1 cellular context compared by ENCODE assay signal in the genomic region with DNA sequence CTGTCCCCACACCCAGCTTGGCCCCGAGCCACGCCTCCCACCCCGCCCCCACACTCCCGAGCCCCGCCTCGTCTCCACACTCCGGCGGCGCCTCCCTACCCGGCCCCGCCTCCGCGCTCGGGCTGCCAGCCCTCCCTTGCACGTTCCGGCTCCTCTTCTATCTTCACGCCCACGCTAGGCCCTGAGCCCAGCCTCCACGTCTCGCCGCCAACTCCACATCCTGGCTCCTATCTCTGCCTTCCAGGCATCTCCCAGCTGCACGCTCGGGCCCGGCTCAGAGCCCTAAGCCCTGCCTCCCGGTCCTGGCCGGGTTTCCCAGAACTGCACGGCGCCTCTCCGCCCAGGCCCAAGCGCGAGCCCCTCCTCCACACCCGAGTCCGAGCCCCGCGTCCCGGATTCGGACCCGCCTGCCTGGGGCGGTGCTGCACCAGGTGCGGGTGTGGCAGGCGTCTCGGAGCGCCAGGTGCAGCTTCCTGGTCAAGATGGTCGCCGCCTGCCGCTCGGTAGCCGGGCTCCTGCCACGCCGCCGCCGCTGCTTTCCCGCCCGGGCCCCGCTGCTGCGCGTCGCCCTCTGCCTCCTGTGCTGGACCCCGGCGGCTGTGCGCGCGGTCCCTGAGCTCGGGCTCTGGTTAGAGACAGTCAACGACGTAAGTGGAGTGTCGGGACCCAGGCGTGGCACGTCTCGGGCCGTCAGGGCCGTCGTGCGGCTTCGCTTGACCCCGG.
TF ChIP-seq lines count a peak whose summit lies in the region.

A gene with protein sequence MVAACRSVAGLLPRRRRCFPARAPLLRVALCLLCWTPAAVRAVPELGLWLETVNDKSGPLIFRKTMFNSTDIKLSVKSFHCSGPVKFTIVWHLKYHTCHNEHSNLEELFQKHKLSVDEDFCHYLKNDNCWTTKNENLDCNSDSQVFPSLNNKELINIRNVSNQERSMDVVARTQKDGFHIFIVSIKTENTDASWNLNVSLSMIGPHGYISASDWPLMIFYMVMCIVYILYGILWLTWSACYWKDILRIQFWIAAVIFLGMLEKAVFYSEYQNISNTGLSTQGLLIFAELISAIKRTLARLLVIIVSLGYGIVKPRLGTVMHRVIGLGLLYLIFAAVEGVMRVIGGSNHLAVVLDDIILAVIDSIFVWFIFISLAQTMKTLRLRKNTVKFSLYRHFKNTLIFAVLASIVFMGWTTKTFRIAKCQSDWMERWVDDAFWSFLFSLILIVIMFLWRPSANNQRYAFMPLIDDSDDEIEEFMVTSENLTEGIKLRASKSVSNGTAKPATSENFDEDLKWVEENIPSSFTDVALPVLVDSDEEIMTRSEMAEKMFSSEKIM (plus strand): TSS at position 160 of the 723 bp plus-strand sequence. CDS start 323 bp downstream, at position 483.

TF ChIP-seq in HepG2, 621 proteins besides CTCF, POLR2A, EP300 and RAD21 (continued from another document and continues in another):
- TF ChIP-seq, protein P1, sequence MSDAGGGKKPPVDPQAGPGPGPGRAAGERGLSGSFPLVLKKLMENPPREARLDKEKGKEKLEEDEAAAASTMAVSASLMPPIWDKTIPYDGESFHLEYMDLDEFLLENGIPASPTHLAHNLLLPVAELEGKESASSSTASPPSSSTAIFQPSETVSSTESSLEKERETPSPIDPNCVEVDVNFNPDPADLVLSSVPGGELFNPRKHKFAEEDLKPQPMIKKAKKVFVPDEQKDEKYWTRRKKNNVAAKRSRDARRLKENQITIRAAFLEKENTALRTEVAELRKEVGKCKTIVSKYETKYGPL (CRISPR knock-in tag; IDR thresholded peaks at IDR 0.05): 0 out of 2 replicates have a peak, but pooled peaks have one; percentile 72
- TF ChIP-seq NONO (IDR thresholded peaks at IDR 0.05): no peak
- TF ChIP-seq NONO (CRISPR knock-in tag; conservative IDR thresholded peaks at IDR 0.05): no peak; the same call in none of the 2 replicates
- no peak; the same call in 1 of the 2 replicates for TF ChIP-seq ZNF556 (CRISPR knock-in tag; IDR thresholded peaks at IDR 0.05; ENCODE audit: borderline replicate concordance)
- TF ChIP-seq ELF4 (CRISPR knock-in tag; IDR thresholded peaks at IDR 0.05; ENCODE audit: borderline replicate concordance): no peak
- no peak for TF ChIP-seq ADNP (CRISPR knock-in tag; IDR thresholded peaks at IDR 0.05)
- TF ChIP-seq, protein P2, sequence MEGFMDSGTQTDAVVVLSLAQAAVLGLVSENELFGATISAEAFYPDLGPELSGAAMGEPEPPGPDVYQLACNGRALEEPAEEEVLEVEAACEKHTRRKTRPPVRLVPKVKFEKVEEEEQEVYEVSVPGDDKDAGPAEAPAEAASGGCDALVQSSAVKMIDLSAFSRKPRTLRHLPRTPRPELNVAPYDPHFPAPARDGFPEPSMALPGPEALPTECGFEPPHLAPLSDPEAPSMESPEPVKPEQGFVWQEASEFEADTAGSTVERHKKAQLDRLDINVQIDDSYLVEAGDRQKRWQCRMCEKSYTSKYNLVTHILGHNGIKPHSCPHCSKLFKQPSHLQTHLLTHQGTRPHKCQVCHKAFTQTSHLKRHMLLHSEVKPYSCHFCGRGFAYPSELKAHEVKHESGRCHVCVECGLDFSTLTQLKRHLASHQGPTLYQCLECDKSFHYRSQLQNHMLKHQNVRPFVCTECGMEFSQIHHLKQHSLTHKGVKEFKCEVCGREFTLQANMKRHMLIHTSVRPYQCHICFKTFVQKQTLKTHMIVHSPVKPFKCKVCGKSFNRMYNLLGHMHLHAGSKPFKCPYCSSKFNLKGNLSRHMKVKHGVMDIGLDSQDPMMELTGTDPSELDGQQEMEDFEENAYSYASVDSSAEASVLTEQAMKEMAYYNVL (CRISPR knock-in tag; IDR thresholded peaks at IDR 0.05; ENCODE audit: borderline replicate concordance): peak; percentile 40; the same call in 1 of the 2 replicates
- no peak for TF ChIP-seq SCMH1 (CRISPR knock-in tag; IDR thresholded peaks at IDR 0.05; ENCODE audit: borderline replicate concordance)
- TF ChIP-seq NFE2L1 (CRISPR knock-in tag; IDR thresholded peaks at IDR 0.05; ENCODE audit: borderline replicate concordance): no peak
- TF ChIP-seq MEIS2 (CRISPR knock-in tag; IDR thresholded peaks at IDR 0.05): peak; percentile 73; the same call in 1 of the 2 replicates
- peak; percentile 82; the same call in 1 of the 2 replicates for TF ChIP-seq MLLT10 (CRISPR knock-in tag; IDR thresholded peaks at IDR 0.05)
- TF ChIP-seq, protein P3, sequence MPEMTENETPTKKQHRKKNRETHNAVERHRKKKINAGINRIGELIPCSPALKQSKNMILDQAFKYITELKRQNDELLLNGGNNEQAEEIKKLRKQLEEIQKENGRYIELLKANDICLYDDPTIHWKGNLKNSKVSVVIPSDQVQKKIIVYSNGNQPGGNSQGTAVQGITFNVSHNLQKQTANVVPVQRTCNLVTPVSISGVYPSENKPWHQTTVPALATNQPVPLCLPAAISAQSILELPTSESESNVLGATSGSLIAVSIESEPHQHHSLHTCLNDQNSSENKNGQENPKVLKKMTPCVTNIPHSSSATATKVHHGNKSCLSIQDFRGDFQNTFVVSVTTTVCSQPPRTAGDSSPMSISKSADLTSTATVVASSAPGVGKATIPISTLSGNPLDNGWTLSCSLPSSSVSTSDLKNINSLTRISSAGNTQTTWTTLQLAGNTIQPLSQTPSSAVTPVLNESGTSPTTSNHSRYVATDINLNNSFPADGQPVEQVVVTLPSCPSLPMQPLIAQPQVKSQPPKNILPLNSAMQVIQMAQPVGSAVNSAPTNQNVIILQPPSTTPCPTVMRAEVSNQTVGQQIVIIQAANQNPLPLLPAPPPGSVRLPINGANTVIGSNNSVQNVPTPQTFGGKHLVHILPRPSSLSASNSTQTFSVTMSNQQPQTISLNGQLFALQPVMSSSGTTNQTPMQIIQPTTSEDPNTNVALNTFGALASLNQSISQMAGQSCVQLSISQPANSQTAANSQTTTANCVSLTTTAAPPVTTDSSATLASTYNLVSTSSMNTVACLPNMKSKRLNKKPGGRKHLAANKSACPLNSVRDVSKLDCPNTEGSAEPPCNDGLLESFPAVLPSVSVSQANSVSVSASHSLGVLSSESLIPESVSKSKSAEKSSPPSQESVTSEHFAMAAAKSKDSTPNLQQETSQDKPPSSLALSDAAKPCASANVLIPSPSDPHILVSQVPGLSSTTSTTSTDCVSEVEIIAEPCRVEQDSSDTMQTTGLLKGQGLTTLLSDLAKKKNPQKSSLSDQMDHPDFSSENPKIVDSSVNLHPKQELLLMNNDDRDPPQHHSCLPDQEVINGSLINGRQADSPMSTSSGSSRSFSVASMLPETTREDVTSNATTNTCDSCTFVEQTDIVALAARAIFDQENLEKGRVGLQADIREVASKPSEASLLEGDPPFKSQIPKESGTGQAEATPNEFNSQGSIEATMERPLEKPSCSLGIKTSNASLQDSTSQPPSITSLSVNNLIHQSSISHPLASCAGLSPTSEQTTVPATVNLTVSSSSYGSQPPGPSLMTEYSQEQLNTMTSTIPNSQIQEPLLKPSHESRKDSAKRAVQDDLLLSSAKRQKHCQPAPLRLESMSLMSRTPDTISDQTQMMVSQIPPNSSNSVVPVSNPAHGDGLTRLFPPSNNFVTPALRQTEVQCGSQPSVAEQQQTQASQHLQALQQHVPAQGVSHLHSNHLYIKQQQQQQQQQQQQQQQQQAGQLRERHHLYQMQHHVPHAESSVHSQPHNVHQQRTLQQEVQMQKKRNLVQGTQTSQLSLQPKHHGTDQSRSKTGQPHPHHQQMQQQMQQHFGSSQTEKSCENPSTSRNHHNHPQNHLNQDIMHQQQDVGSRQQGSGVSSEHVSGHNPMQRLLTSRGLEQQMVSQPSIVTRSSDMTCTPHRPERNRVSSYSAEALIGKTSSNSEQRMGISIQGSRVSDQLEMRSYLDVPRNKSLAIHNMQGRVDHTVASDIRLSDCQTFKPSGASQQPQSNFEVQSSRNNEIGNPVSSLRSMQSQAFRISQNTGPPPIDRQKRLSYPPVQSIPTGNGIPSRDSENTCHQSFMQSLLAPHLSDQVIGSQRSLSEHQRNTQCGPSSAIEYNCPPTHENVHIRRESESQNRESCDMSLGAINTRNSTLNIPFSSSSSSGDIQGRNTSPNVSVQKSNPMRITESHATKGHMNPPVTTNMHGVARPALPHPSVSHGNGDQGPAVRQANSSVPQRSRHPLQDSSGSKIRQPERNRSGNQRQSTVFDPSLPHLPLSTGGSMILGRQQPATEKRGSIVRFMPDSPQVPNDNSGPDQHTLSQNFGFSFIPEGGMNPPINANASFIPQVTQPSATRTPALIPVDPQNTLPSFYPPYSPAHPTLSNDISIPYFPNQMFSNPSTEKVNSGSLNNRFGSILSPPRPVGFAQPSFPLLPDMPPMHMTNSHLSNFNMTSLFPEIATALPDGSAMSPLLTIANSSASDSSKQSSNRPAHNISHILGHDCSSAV (CRISPR knock-in tag; IDR thresholded peaks at IDR 0.05; ENCODE audit: borderline replicate concordance): no peak
- peak; percentile 80; the same call in 1 of the 2 replicates for TF ChIP-seq ZNF543 (CRISPR knock-in tag; IDR thresholded peaks at IDR 0.05)
- TF ChIP-seq, protein P4, sequence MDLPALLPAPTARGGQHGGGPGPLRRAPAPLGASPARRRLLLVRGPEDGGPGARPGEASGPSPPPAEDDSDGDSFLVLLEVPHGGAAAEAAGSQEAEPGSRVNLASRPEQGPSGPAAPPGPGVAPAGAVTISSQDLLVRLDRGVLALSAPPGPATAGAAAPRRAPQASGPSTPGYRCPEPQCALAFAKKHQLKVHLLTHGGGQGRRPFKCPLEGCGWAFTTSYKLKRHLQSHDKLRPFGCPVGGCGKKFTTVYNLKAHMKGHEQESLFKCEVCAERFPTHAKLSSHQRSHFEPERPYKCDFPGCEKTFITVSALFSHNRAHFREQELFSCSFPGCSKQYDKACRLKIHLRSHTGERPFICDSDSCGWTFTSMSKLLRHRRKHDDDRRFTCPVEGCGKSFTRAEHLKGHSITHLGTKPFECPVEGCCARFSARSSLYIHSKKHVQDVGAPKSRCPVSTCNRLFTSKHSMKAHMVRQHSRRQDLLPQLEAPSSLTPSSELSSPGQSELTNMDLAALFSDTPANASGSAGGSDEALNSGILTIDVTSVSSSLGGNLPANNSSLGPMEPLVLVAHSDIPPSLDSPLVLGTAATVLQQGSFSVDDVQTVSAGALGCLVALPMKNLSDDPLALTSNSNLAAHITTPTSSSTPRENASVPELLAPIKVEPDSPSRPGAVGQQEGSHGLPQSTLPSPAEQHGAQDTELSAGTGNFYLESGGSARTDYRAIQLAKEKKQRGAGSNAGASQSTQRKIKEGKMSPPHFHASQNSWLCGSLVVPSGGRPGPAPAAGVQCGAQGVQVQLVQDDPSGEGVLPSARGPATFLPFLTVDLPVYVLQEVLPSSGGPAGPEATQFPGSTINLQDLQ (CRISPR knock-in tag; IDR thresholded peaks at IDR 0.05): no peak
- peak; percentile 95 for TF ChIP-seq RBFOX2 (IDR thresholded peaks at IDR 0.05; ENCODE audit: low read depth, low read length)
- no peak for TF ChIP-seq SMC3 (IDR thresholded peaks at IDR 0.05; ENCODE audit: low read length)
- peak; percentile 96; the same call in 1 of the 2 replicates for TF ChIP-seq ZNF703 (CRISPR knock-in tag; IDR thresholded peaks at IDR 0.05; ENCODE audit: borderline replicate concordance)
- TF ChIP-seq ZNF496 (CRISPR knock-in tag; IDR thresholded peaks at IDR 0.05; ENCODE audit: insufficient replicate concordance): no peak
- TF ChIP-seq ZFP82 (CRISPR knock-in tag; IDR thresholded peaks at IDR 0.05; ENCODE audit: borderline replicate concordance): no peak; the same call in 1 of the 2 replicates
- TF ChIP-seq, protein P5, sequence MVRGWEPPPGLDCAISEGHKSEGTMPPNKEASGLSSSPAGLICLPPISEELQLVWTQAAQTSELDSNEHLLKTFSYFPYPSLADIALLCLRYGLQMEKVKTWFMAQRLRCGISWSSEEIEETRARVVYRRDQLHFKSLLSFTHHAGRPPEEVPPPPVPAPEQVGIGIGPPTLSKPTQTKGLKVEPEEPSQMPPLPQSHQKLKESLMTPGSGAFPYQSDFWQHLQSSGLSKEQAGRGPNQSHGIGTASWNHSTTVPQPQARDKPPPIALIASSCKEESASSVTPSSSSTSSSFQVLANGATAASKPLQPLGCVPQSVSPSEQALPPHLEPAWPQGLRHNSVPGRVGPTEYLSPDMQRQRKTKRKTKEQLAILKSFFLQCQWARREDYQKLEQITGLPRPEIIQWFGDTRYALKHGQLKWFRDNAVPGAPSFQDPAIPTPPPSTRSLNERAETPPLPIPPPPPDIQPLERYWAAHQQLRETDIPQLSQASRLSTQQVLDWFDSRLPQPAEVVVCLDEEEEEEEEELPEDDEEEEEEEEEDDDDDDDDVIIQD (CRISPR knock-in tag; IDR thresholded peaks at IDR 0.05; ENCODE audit: low read depth): no peak
- TF ChIP-seq ZNF20 (CRISPR knock-in tag; IDR thresholded peaks at IDR 0.05): no peak
- TF ChIP-seq CHD4 (IDR thresholded peaks at IDR 0.05; ENCODE audit: borderline replicate concordance, low read length): no peak
- TF ChIP-seq, protein P6, sequence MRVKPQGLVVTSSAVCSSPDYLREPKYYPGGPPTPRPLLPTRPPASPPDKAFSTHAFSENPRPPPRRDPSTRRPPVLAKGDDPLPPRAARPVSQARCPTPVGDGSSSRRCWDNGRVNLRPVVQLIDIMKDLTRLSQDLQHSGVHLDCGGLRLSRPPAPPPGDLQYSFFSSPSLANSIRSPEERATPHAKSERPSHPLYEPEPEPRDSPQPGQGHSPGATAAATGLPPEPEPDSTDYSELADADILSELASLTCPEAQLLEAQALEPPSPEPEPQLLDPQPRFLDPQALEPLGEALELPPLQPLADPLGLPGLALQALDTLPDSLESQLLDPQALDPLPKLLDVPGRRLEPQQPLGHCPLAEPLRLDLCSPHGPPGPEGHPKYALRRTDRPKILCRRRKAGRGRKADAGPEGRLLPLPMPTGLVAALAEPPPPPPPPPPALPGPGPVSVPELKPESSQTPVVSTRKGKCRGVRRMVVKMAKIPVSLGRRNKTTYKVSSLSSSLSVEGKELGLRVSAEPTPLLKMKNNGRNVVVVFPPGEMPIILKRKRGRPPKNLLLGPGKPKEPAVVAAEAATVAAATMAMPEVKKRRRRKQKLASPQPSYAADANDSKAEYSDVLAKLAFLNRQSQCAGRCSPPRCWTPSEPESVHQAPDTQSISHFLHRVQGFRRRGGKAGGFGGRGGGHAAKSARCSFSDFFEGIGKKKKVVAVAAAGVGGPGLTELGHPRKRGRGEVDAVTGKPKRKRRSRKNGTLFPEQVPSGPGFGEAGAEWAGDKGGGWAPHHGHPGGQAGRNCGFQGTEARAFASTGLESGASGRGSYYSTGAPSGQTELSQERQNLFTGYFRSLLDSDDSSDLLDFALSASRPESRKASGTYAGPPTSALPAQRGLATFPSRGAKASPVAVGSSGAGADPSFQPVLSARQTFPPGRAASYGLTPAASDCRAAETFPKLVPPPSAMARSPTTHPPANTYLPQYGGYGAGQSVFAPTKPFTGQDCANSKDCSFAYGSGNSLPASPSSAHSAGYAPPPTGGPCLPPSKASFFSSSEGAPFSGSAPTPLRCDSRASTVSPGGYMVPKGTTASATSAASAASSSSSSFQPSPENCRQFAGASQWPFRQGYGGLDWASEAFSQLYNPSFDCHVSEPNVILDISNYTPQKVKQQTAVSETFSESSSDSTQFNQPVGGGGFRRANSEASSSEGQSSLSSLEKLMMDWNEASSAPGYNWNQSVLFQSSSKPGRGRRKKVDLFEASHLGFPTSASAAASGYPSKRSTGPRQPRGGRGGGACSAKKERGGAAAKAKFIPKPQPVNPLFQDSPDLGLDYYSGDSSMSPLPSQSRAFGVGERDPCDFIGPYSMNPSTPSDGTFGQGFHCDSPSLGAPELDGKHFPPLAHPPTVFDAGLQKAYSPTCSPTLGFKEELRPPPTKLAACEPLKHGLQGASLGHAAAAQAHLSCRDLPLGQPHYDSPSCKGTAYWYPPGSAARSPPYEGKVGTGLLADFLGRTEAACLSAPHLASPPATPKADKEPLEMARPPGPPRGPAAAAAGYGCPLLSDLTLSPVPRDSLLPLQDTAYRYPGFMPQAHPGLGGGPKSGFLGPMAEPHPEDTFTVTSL (CRISPR knock-in tag; IDR thresholded peaks at IDR 0.05; ENCODE audit: borderline replicate concordance): no peak
- 0 out of 2 replicates have a peak, but pooled peaks have one; percentile 67 for TF ChIP-seq PCBP1 (IDR thresholded peaks at IDR 0.05; ENCODE audit: borderline replicate concordance, low read depth, low read length)
- TF ChIP-seq ZFP90 (CRISPR knock-in tag; IDR thresholded peaks at IDR 0.05; ENCODE audit: borderline replicate concordance): peak; percentile 79
